8 cellular contexts compared by ENCODE assay signal in genomic region chr22:29883045-29883830, GRCh38. TPM values are rescaled to one million over a fixed set of nuclear protein-coding genes. Genes with fewer than 3 reads are reported as not detected.
DNase-seq lines count a peak whose midpoint lies in the region; ATAC-seq, FAIRE-seq and TF ChIP-seq lines count a peak whose summit lies in the region.

Gene MTMR3, plus strand, starts transcription at chr22:29883174. Its CDS starts 87,886 bp downstream, at chr22:29971060.

- TF ChIP-seq CTCF in LNCaP clone FGC (IDR thresholded peaks at IDR 0.05; ENCODE audit: control insufficient read depth, extremely low read depth, insufficient read depth) (no peak; the same call in 1 of the 2 replicates), neutrophil (IDR thresholded peaks at IDR 0.05) (peak; percentile 23), subcutaneous adipose tissue (IDR thresholded peaks at IDR 0.05; ENCODE audit: low read depth) (no peak)

- peak; percentile 67 for ATAC-seq in GM21737 (IDR thresholded peaks at IDR 0.05; ENCODE audit: unreplicated experiment)

- H3K4me3 ChIP-seq in LNCaP clone FGC (ENCODE audit: low read depth, low read length) (peak within 1 kb of the TSS; percentile 81), neutrophil (ENCODE audit: low read depth in 1 of 2, low read length in 1 of 2) (peak within 1 kb of the TSS; percentile 80 to 99)

- H3K9me3 ChIP-seq in neutrophil = no peaks in the 10 kb centered on the region

- no peak for FAIRE-seq in frontal cortex (lab: Jason Lieb, UNC)

- in situ Hi-C loops in SK-MEL-5 (cut with HindIII; ENCODE audit: low pct_unique_long_range_greater_than_20kb, low sequenced_read_pairs) = no loop called here

- H3K36me3 ChIP-seq in neutrophil = no peaks in the 10 kb centered on the region

- no peaks in the 10 kb centered on the region for H3K27me3 ChIP-seq in neutrophil

- peak; percentile 71 for DNase-seq in DMS79 treated with DMSO at 0.1 percent for 48 hours (lab: John Stamatoyannopoulos, UW)
- DNase-seq in LNCaP clone FGC (ENCODE audit: low read depth) = peak; percentile 44
- DNase-seq in SK-MEL-5 (ENCODE audit: low read depth, low spot score) = peak; percentile 92
- DNase-seq in activated naive CD4-positive, alpha-beta T cell treated with Interleukin-2 at 50 U/mL for 16 hours = peak; percentile 94
- peak; percentile 70 to 77 for DNase-seq in frontal cortex (ENCODE audit: low spot score in 2 of 2)

- H3K4me1 ChIP-seq in neutrophil (ENCODE audit: control insufficient read depth in 1 of 2, insufficient read depth in 1 of 2, low read depth in 1 of 2, low read length in 1 of 2) = peaks cover 45 to 50% of the 10 kb centered on the region in 2 experiments

- peak within 1 kb of the TSS; percentile 98 for H3K27ac ChIP-seq in neutrophil

RNA-seq across cellular contexts. Expression of gene MTMR3, which starts in this region (rescaled TPM):
- total RNA-seq in SK-MEL-5 (2014; rRNA removed; shearing (Covaris generic)) = 15.7 and 18.6 TPM in 2 replicates
- 16.1 and 26.8 TPM in 2 replicates for polyA plus RNA-seq in SK-MEL-5 (2015; cell fraction: cytosol; rRNA removed)
- 53.3 and 62.7 TPM in 2 replicates for polyA plus RNA-seq in SK-MEL-5 (2015; cell fraction: nucleus; rRNA removed)
- 66.0 TPM for total RNA-seq in frontal cortex
- 10 to 100 TPM; 46.6 to 78.6 (median 61.7) TPM for total RNA-seq in subcutaneous adipose tissue

Comparison
In these comparisons a context has a peak if more than half of its experiments do, and no peak if none do; other contexts are left out.
1. Peak in every context shown above with its lines: DNase-seq, ATAC-seq, H3K4me3 ChIP-seq and H3K27ac ChIP-seq.
2. DNase-seq: peak in every context shown above with its lines; median percentile 94 in activated naive CD4-positive, alpha-beta T cell treated with Interleukin-2 at 50 U/mL for 16 hours; 92 in SK-MEL-5; 74 in frontal cortex; 71 in DMS79 treated with DMSO at 0.1 percent for 48 hours; 44 in LNCaP clone FGC.